9 cellular contexts compared by ENCODE assay signal in genomic region chr4:23717528-23718248, GRCh38.
DNase-seq lines count a peak whose midpoint lies in the region; ATAC-seq, FAIRE-seq and TF ChIP-seq lines count a peak whose summit lies in the region.
"Had no signal": no experiment of that assay in that cellular context is flagged by ENCODE, and none has a peak within 500 bp of the region (broad histone marks: within the 10 kb centered on the region; RNA-seq: fewer than 3 reads in every experiment).

No MANE protein-coding gene starts in this region.

- H3K27me3 ChIP-seq in DOHH2 (ENCODE audit: control insufficient read depth, low read length) (no peaks in the 10 kb centered on the region), astrocyte (ENCODE audit: insufficient read depth, low read length) (no peaks in the 10 kb centered on the region), right lobe of liver (no peaks in the 10 kb centered on the region), aorta (ENCODE audit: control insufficient read depth in 1 of 2, insufficient read depth in 2 of 2, low read length in 1 of 2) (no peaks in the 10 kb centered on the region)

- intact Hi-C loops in right lobe of liver (cut with DNase I) (no loop called here), aorta (cut with DNase I) (no loop called here)

- H3K4me2 ChIP-seq in DOHH2 (ENCODE audit: low read length) (no peak overlapping the region), astrocyte (ENCODE audit: low read length) (no peak overlapping the region)

- H4K20me1 ChIP-seq in DOHH2 (ENCODE audit: control insufficient read depth, insufficient read depth, low read depth, low read length) (no peaks in the 10 kb centered on the region), astrocyte (ENCODE audit: insufficient read depth, low read length) (no peaks in the 10 kb centered on the region)

- H3K9me2 ChIP-seq in DOHH2 (replicated peaks; ENCODE audit: control insufficient read depth, low read length): no peaks in the 10 kb centered on the region

- no peak overlapping the region for H3K4me3 Mint-ChIP-seq in astrocyte (ENCODE audit: unreplicated experiment)
- H3K4me3 Mint-ChIP-seq: memory B cell had no signal

- ATAC-seq in right lobe of liver: peak; percentile 61 to 68 (median 68)
- no peak for ATAC-seq in aorta (ENCODE audit: low FRiP score)
- ATAC-seq in GM19463 (IDR thresholded peaks at IDR 0.05; ENCODE audit: unreplicated experiment): no peak

- no peaks in the 10 kb centered on the region for H3K9me3 Mint-ChIP-seq in astrocyte (ENCODE audit: unreplicated experiment)

- no peak overlapping the region for H2AFZ ChIP-seq in astrocyte (ENCODE audit: low read depth, low read length)

- no peak for FAIRE-seq in astrocyte (lab: Jason Lieb, UNC)

- 35% methylated on average over 4 of the region's 5 CpGs for WGBS in right lobe of liver (ENCODE audit: insufficient coverage, low coverage, low lambda C conversion rate, missing lambda C conversion rate)
- 77 to 82% methylated on average over 5 of the region's 5 CpGs for WGBS in aorta, 2 donors

- no peaks in the 10 kb centered on the region for H3K4me1 ChIP-seq in DOHH2 (ENCODE audit: control insufficient read depth, low read length)
- H3K4me1 ChIP-seq in astrocyte (ENCODE audit: insufficient read depth, low read length): no peaks in the 10 kb centered on the region
- no peaks in the 10 kb centered on the region for H3K4me1 ChIP-seq in right lobe of liver
- no peaks in the 10 kb centered on the region for H3K4me1 ChIP-seq in aorta (ENCODE audit: control insufficient read depth in 1 of 2, insufficient read depth in 2 of 2, low read length in 2 of 2)

- H3F3A ChIP-seq in DOHH2 (ENCODE audit: control insufficient read depth, insufficient read depth): no peaks in the 10 kb centered on the region

- no peak for TF ChIP-seq POLR2A in right lobe of liver (IDR thresholded peaks at IDR 0.05)

- peak; percentile 45 for DNase-seq in HT-29 (ENCODE audit: low spot score)
- peak; percentile 16 for DNase-seq in astrocyte (ENCODE audit: low read depth)
- no peak for DNase-seq in right lobe of liver
- no peak for DNase-seq in ureter (ENCODE audit: low spot score)
- DNase-seq in activated effector memory CD4-positive, alpha-beta T cell treated with anti-CD3 and anti-CD28 coated beads, Interleukin-2, amount 50 U/mL, for 16 hours: no peak
- no peak for DNase-seq in aorta

- no peak overlapping the region for H3K27ac ChIP-seq in DOHH2 (ENCODE audit: low read depth, low read length)
- no peak overlapping the region for H3K27ac ChIP-seq in astrocyte (ENCODE audit: low read depth, low read length)
- H3K27ac ChIP-seq in right lobe of liver: no peak overlapping the region
- H3K27ac ChIP-seq in aorta (ENCODE audit: low read depth in 1 of 2, low read length in 2 of 2): no peak overlapping the region

- H3K4me1 Mint-ChIP-seq in astrocyte (ENCODE audit: low read depth, unreplicated experiment): peaks cover 6% of the 10 kb centered on the region
- H3K4me1 Mint-ChIP-seq: memory B cell had no signal

- H3K27ac Mint-ChIP-seq in astrocyte (ENCODE audit: unreplicated experiment): peak overlapping the region; percentile 22
- H3K27ac Mint-ChIP-seq: memory B cell had no signal

- no peaks in the 10 kb centered on the region for H3K36me3 Mint-ChIP-seq in astrocyte (ENCODE audit: low read depth, unreplicated experiment)
- H3K36me3 Mint-ChIP-seq: memory B cell had no signal

- no peaks in the 10 kb centered on the region for H3K27me3 Mint-ChIP-seq in astrocyte (ENCODE audit: low read depth, unreplicated experiment)
- H3K27me3 Mint-ChIP-seq: memory B cell had no signal

- H3K79me2 ChIP-seq in DOHH2 (ENCODE audit: control insufficient read depth, low read length): no peaks in the 10 kb centered on the region
- H3K79me2 ChIP-seq in astrocyte (ENCODE audit: insufficient read depth, low read length): no peaks in the 10 kb centered on the region

- H3K9me3 ChIP-seq in DOHH2 (ENCODE audit: control insufficient read depth, insufficient read depth, low read length) (no peaks in the 10 kb centered on the region), astrocyte (ENCODE audit: insufficient read depth, low read depth, low read length) (no peaks in the 10 kb centered on the region), right lobe of liver (no peaks in the 10 kb centered on the region), aorta (ENCODE audit: control insufficient read depth, low read length) (no peaks in the 10 kb centered on the region)

- TF ChIP-seq CTCF in DOHH2 (IDR thresholded peaks at IDR 0.05; ENCODE audit: low read depth, low read length, poor library complexity, severe bottlenecking) (peak; percentile 57), astrocyte (IDR thresholded peaks at IDR 0.05; ENCODE audit: insufficient read depth, low read depth, low read length) (peak; percentile 50), right lobe of liver (IDR thresholded peaks at IDR 0.05) (peak; percentile 36 to 53 (median 40))

- no peak overlapping the region for H3K4me3 ChIP-seq in DOHH2 (ENCODE audit: low read length)
- H3K4me3 ChIP-seq in astrocyte (ENCODE audit: insufficient read depth, low read depth, low read length): no peak overlapping the region
- H3K4me3 ChIP-seq in right lobe of liver: no peak overlapping the region
- no peak overlapping the region for H3K4me3 ChIP-seq in aorta (ENCODE audit: low read length in 2 of 2)

- no peaks in the 10 kb centered on the region for H3K36me3 ChIP-seq in DOHH2 (ENCODE audit: control insufficient read depth, low read length)
- H3K36me3 ChIP-seq in astrocyte (ENCODE audit: insufficient read depth, low read length): no peaks in the 10 kb centered on the region
- no peaks in the 10 kb centered on the region for H3K36me3 ChIP-seq in right lobe of liver
- no peaks in the 10 kb centered on the region for H3K36me3 ChIP-seq in aorta (ENCODE audit: control insufficient read depth in 1 of 2, insufficient read depth in 2 of 2, low read length in 1 of 2)

- no peak overlapping the region for H3K9ac ChIP-seq in astrocyte (ENCODE audit: low read length)

Comparison
In these comparisons a context has a peak if more than half of its experiments do, and no peak if none do; other contexts are left out.
1. DNase-seq: peak in HT-29 (single experiment) and astrocyte (single experiment); none in right lobe of liver (0 of 3), ureter (single experiment), activated effector memory CD4-positive, alpha-beta T cell treated with anti-CD3 and anti-CD28 coated beads, Interleukin-2, amount 50 U/mL, for 16 hours (single experiment) and aorta (0 of 2).
2. ATAC-seq: peak in right lobe of liver (4 of 4); none in aorta (single experiment) and GM19463 (single experiment).
3. Peak in every context shown above with its lines, with median percentiles within 50 percentile points of each other: CTCF ChIP-seq.